12 cellular contexts compared by ENCODE assay signal in genomic region chr20:10634683-10635411, GRCh38. TPM values are rescaled to one million over a fixed set of nuclear protein-coding genes. Genes with fewer than 3 reads are reported as not detected.
A peak's percentile ranks its signal among the peaks of the same experiment; 100 is the strongest.
DNase-seq lines count a peak whose midpoint lies in the region; ATAC-seq and TF ChIP-seq lines count a peak whose summit lies in the region.
"Had no signal": no experiment of that assay in that cellular context is flagged by ENCODE, and none has a peak within 500 bp of the region (broad histone marks: within the 10 kb centered on the region; RNA-seq: fewer than 3 reads in every experiment).

No MANE protein-coding gene starts in this region.

- no peaks in the 10 kb centered on the region for H3K27me3 Mint-ChIP-seq in effector memory CD8-positive, alpha-beta T cell
- no peaks in the 10 kb centered on the region for H3K27me3 Mint-ChIP-seq in activated CD8-positive, alpha-beta memory T cell treated with anti-CD3 and anti-CD28 coated beads, Interleukin-2, amount 10 ng/mL, durations not matched to agents 7 days and 5 days
- H3K27me3 Mint-ChIP-seq: activated CD8-positive, alpha-beta T cell treated with anti-CD3 and anti-CD28 coated beads for 36 hours had no signal

- H3K9me3 Mint-ChIP-seq in effector memory CD8-positive, alpha-beta T cell, result no peaks in the 10 kb centered on the region
- H3K9me3 Mint-ChIP-seq in activated CD8-positive, alpha-beta memory T cell treated with anti-CD3 and anti-CD28 coated beads, Interleukin-2, amount 10 ng/mL, durations not matched to agents 7 days and 5 days (ENCODE audit: low read depth), result no peaks in the 10 kb centered on the region
- H3K9me3 Mint-ChIP-seq: activated CD8-positive, alpha-beta T cell treated with anti-CD3 and anti-CD28 coated beads for 36 hours had no signal

- H3K9me3 ChIP-seq in adipocyte (ENCODE audit: control insufficient read depth, low read length), result no peaks in the 10 kb centered on the region

- in situ Hi-C loops in Caki2 (cut with HindIII; ENCODE audit: low pct_unique_long_range_greater_than_20kb, low sequenced_read_pairs), result no loop called here

- no peak for TF ChIP-seq POLR2A in erythroblast (IDR thresholded peaks at IDR 0.05; ENCODE audit: low read length)

- H3K9ac ChIP-seq in adipocyte (ENCODE audit: low read length), result peak overlapping the region; percentile 62

- CTCF ChIA-PET in activated CD8-positive, alpha-beta memory T cell treated with anti-CD3 and anti-CD28 coated beads, Interleukin-2, amount 10 ng/mL, durations not matched to agents 7 days and 5 days (lab: Charles Lee), result interaction anchor here (0.8 kb wide), 1 partner anchor 22 kb away, joined by 3 read pairs; no protein-coding TSS in a partner anchor

- no peak overlapping the region for H3K27ac Mint-ChIP-seq in effector memory CD8-positive, alpha-beta T cell
- no peak overlapping the region for H3K27ac Mint-ChIP-seq in activated CD8-positive, alpha-beta memory T cell treated with anti-CD3 and anti-CD28 coated beads, Interleukin-2, amount 10 ng/mL, durations not matched to agents 7 days and 5 days
- H3K27ac Mint-ChIP-seq: activated CD8-positive, alpha-beta T cell treated with anti-CD3 and anti-CD28 coated beads for 36 hours had no signal

- peaks cover 41% of the 10 kb centered on the region for H3K4me1 ChIP-seq in adipocyte (ENCODE audit: control insufficient read depth, insufficient read depth, low read length)

- H3K36me3 ChIP-seq in adipocyte (ENCODE audit: control insufficient read depth, insufficient read depth, low read length, severe bottlenecking), result peaks cover 22% of the 10 kb centered on the region

- peak; percentile 54 for DNase-seq in Caki2 (ENCODE audit: low read depth)
- DNase-seq in adipocyte (ENCODE audit: low read depth), result peak; percentile 80
- DNase-seq in fibroblast of the conjunctiva (ENCODE audit: low read depth), result peak; percentile 66
- DNase-seq in skeletal muscle cell (ENCODE audit: low read depth), result peak; percentile 69
- DNase-seq in effector memory CD8-positive, alpha-beta T cell, result no peak
- DNase-seq in activated CD8-positive, alpha-beta memory T cell treated with anti-CD3 and anti-CD28 coated beads, Interleukin-2, amount 10 ng/mL, durations not matched to agents 7 days and 5 days, result no peak
- DNase-seq in erythroblast (lab: John Stamatoyannopoulos, UW), result no peak
- no peak for DNase-seq in HT-29 (ENCODE audit: low spot score)
- DNase-seq: activated CD8-positive, alpha-beta T cell treated with anti-CD3 and anti-CD28 coated beads for 36 hours; DMS153; head of caudate nucleus; KBM-7 had no signal

- H3K4me1 Mint-ChIP-seq in effector memory CD8-positive, alpha-beta T cell (ENCODE audit: low read depth in 2 of 2), result no peaks in the 10 kb centered on the region
- H3K4me1 Mint-ChIP-seq in activated CD8-positive, alpha-beta memory T cell treated with anti-CD3 and anti-CD28 coated beads, Interleukin-2, amount 10 ng/mL, durations not matched to agents 7 days and 5 days, result no peaks in the 10 kb centered on the region

- H3K4me3 ChIP-seq in adipocyte (ENCODE audit: low read length) (peak overlapping the region; percentile 54), skeletal muscle cell (ENCODE audit: low read depth, low read length) (no peak overlapping the region)

- ATAC-seq in effector memory CD8-positive, alpha-beta T cell (replicated peaks), result no peak
- ATAC-seq in activated CD8-positive, alpha-beta memory T cell treated with anti-CD3 and anti-CD28 coated beads, Interleukin-2, amount 10 ng/mL, durations not matched to agents 7 days and 5 days, result no peak
- ATAC-seq: activated CD8-positive, alpha-beta T cell treated with anti-CD3 and anti-CD28 coated beads for 36 hours had no signal

- no peaks in the 10 kb centered on the region for H3K36me3 Mint-ChIP-seq in effector memory CD8-positive, alpha-beta T cell (ENCODE audit: insufficient read depth)
- no peaks in the 10 kb centered on the region for H3K36me3 Mint-ChIP-seq in activated CD8-positive, alpha-beta memory T cell treated with anti-CD3 and anti-CD28 coated beads, Interleukin-2, amount 10 ng/mL, durations not matched to agents 7 days and 5 days

- H3K27me3 ChIP-seq in adipocyte (replicated peaks; ENCODE audit: control insufficient read depth, insufficient read depth, low read length), result no peaks in the 10 kb centered on the region

- no peak overlapping the region for H3K4me3 Mint-ChIP-seq in effector memory CD8-positive, alpha-beta T cell
- no peak overlapping the region for H3K4me3 Mint-ChIP-seq in activated CD8-positive, alpha-beta memory T cell treated with anti-CD3 and anti-CD28 coated beads, Interleukin-2, amount 10 ng/mL, durations not matched to agents 7 days and 5 days
- H3K4me3 Mint-ChIP-seq: activated CD8-positive, alpha-beta T cell treated with anti-CD3 and anti-CD28 coated beads for 36 hours had no signal

RNA-seq across cellular contexts. Expression of gene JAG1, which starts 39.0 kb away (rescaled TPM):
- total RNA-seq in Caki2 (2014; rRNA removed; shearing (Covaris generic); ENCODE audit: low replicate concordance), result 142 and 148 TPM in 2 replicates
- total RNA-seq in activated CD8-positive, alpha-beta memory T cell treated with anti-CD3 and anti-CD28 coated beads, Interleukin-2, amount 10 ng/mL, durations not matched to agents 7 days and 5 days, result under 1 TPM; 0.15 to 0.54 TPM
- total RNA-seq in HT-29 (2014; rRNA removed; shearing (Covaris generic)), result 13.9 and 15.5 TPM in 2 replicates

Comparison
In these comparisons a context has a peak if more than half of its experiments do, and no peak if none do; other contexts are left out.
1. DNase-seq: peak in Caki2 (single experiment), adipocyte (single experiment), fibroblast of the conjunctiva (single experiment) and skeletal muscle cell (single experiment); none in effector memory CD8-positive, alpha-beta T cell (0 of 3), activated CD8-positive, alpha-beta memory T cell treated with anti-CD3 and anti-CD28 coated beads, Interleukin-2, amount 10 ng/mL, durations not matched to agents 7 days and 5 days (single experiment), erythroblast (0 of 2) and HT-29 (single experiment).